Comparison of ENCODE assay signal across 8 cellular contexts in genomic region chr2:131209773-131210104, GRCh38. TPM values are rescaled to one million over a fixed set of nuclear protein-coding genes. Genes with fewer than 3 reads are reported as not detected.
"Had no signal": no experiment of that assay in that cellular context is flagged by ENCODE, and none has a peak within 500 bp of the region (broad histone marks: within the 10 kb centered on the region; RNA-seq: fewer than 3 reads in every experiment).

No MANE protein-coding gene starts in this region.

RNA-seq across cellular contexts. Expression of gene POTEE, which starts 0.4 kb away (rescaled TPM):
- total RNA-seq: esophagus squamous epithelium, left ventricle myocardium inferior, myocyte, osteoblast, thoracic aorta, tibial nerve had no signal
- polyA plus RNA-seq: heart right ventricle, mammary epithelial cell had no signal
